In genomic region chr6:33578588-33579011, GRCh38 we compare ENCODE assay signal across 1 cellular context.
TF ChIP-seq lines count a peak whose summit lies in the region.

No MANE protein-coding gene starts in this region.

TF ChIP-seq in H1, 55 proteins besides CTCF, POLR2A, EP300 and RAD21 (continued from another document):
- TF ChIP-seq, protein P1, sequence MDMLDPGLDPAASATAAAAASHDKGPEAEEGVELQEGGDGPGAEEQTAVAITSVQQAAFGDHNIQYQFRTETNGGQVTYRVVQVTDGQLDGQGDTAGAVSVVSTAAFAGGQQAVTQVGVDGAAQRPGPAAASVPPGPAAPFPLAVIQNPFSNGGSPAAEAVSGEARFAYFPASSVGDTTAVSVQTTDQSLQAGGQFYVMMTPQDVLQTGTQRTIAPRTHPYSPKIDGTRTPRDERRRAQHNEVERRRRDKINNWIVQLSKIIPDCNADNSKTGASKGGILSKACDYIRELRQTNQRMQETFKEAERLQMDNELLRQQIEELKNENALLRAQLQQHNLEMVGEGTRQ (IDR thresholded peaks at IDR 0.05; ENCODE audit: low read length), result no peak
